In genomic region chr1:66533804-66534745, GRCh38 we compare ENCODE assay signal across 8 cellular contexts. TPM values are rescaled to one million over a fixed set of nuclear protein-coding genes. Genes with fewer than 3 reads are reported as not detected.
A peak's percentile ranks its signal among the peaks of the same experiment; 100 is the strongest.
DNase-seq lines count a peak whose midpoint lies in the region; ATAC-seq, FAIRE-seq and TF ChIP-seq lines count a peak whose summit lies in the region.

SGIP1 (plus strand) TSS chr1:66534153; CDS start chr1:66534359, 206 bp downstream.

- H3K9me3 Mint-ChIP-seq in activated naive CD4-positive, alpha-beta T cell treated with anti-CD3 and anti-CD28 coated beads, Interleukin-2, amount 50 U/mL, for 24 hours = no peaks in the 10 kb centered on the region
- no peaks in the 10 kb centered on the region for H3K9me3 Mint-ChIP-seq in activated T-helper 2 cell treated with anti-CD3 and anti-CD28 coated beads, Interferon-gamma antibody, Interleukin-2, Interleukin-4, amounts not matched to agents 10 μg/mL and 5 μg/mL and 100 μg/mL, durations not matched to agents 14 hours and 24 hours and 36 hours
- H3K9me3 Mint-ChIP-seq in naive thymus-derived CD8-positive, alpha-beta T cell = no peaks in the 10 kb centered on the region

- ATAC-seq in naive thymus-derived CD8-positive, alpha-beta T cell = peak; percentile 61 to 69
- ATAC-seq in GM21447 (IDR thresholded peaks at IDR 0.05; ENCODE audit: unreplicated experiment) (no peak), HG02798 (IDR thresholded peaks at IDR 0.05; ENCODE audit: poor library complexity, unreplicated experiment) (no peak)

- peak in 1 of 2 donors; percentile 43 for TF ChIP-seq POLR2A in uterus (IDR thresholded peaks at IDR 0.05)

- no peaks in the 10 kb centered on the region for H3K4me1 ChIP-seq in uterus

- POLR2A ChIA-PET in naive thymus-derived CD8-positive, alpha-beta T cell (lab: Charles Lee) = no interaction called here

- peaks cover 19% of the 10 kb centered on the region for H3K4me1 Mint-ChIP-seq in activated naive CD4-positive, alpha-beta T cell treated with anti-CD3 and anti-CD28 coated beads, Interleukin-2, amount 50 U/mL, for 24 hours
- H3K4me1 Mint-ChIP-seq in activated T-helper 2 cell treated with anti-CD3 and anti-CD28 coated beads, Interferon-gamma antibody, Interleukin-2, Interleukin-4, amounts not matched to agents 10 μg/mL and 5 μg/mL and 100 μg/mL, durations not matched to agents 14 hours and 24 hours and 36 hours (ENCODE audit: low read depth) = peaks cover 4% of the 10 kb centered on the region
- peaks cover 11 to 26% (median 17%) of the 10 kb centered on the region in 4 donors for H3K4me1 Mint-ChIP-seq in naive thymus-derived CD8-positive, alpha-beta T cell

- no peaks in the 10 kb centered on the region for H3K36me3 Mint-ChIP-seq in activated naive CD4-positive, alpha-beta T cell treated with anti-CD3 and anti-CD28 coated beads, Interleukin-2, amount 50 U/mL, for 24 hours
- H3K36me3 Mint-ChIP-seq in activated T-helper 2 cell treated with anti-CD3 and anti-CD28 coated beads, Interferon-gamma antibody, Interleukin-2, Interleukin-4, amounts not matched to agents 10 μg/mL and 5 μg/mL and 100 μg/mL, durations not matched to agents 14 hours and 24 hours and 36 hours (ENCODE audit: low read depth) = no peaks in the 10 kb centered on the region
- no peaks in the 10 kb centered on the region for H3K36me3 Mint-ChIP-seq in naive thymus-derived CD8-positive, alpha-beta T cell

- H3K36me3 ChIP-seq in uterus = no peaks in the 10 kb centered on the region

- no peak for TF ChIP-seq CTCF in uterus (IDR thresholded peaks at IDR 0.05)

- intact Hi-C loops in activated T-helper 2 cell treated with anti-CD3 and anti-CD28 coated beads, Interferon-gamma antibody, Interleukin-2, Interleukin-4, amounts not matched to agents 10 μg/mL and 5 μg/mL and 100 μg/mL, durations not matched to agents 14 hours and 24 hours and 36 hours (cut with micrococcal nuclease) = no loop called here
- intact Hi-C loops in uterus (cut with DNase I; ENCODE audit: low total_unique reads) = no loop called here

- FAIRE-seq in frontal cortex (lab: Jason Lieb, UNC) = no peak

- no peaks in the 10 kb centered on the region for H3K27me3 ChIP-seq in uterus

- peaks cover 44% of the 10 kb centered on the region for H3K27me3 Mint-ChIP-seq in activated naive CD4-positive, alpha-beta T cell treated with anti-CD3 and anti-CD28 coated beads, Interleukin-2, amount 50 U/mL, for 24 hours
- H3K27me3 Mint-ChIP-seq in activated T-helper 2 cell treated with anti-CD3 and anti-CD28 coated beads, Interferon-gamma antibody, Interleukin-2, Interleukin-4, amounts not matched to agents 10 μg/mL and 5 μg/mL and 100 μg/mL, durations not matched to agents 14 hours and 24 hours and 36 hours (ENCODE audit: low read depth) = peaks cover 57% of the 10 kb centered on the region
- peaks cover 26 to 55% (median 36%) of the 10 kb centered on the region in 5 donors for H3K27me3 Mint-ChIP-seq in naive thymus-derived CD8-positive, alpha-beta T cell

- H3K27ac ChIP-seq in uterus = peak within 1 kb of the TSS; percentile 81 to 83

- H3K9me3 ChIP-seq in uterus = no peaks in the 10 kb centered on the region

- H3K27ac Mint-ChIP-seq in activated naive CD4-positive, alpha-beta T cell treated with anti-CD3 and anti-CD28 coated beads, Interleukin-2, amount 50 U/mL, for 24 hours = no peak within 1 kb of the TSS
- H3K27ac Mint-ChIP-seq in activated T-helper 2 cell treated with anti-CD3 and anti-CD28 coated beads, Interferon-gamma antibody, Interleukin-2, Interleukin-4, amounts not matched to agents 10 μg/mL and 5 μg/mL and 100 μg/mL, durations not matched to agents 14 hours and 24 hours and 36 hours = no peak within 1 kb of the TSS
- peak within 1 kb of the TSS in 8 of 10 donors; percentile 15 to 87 (median 44) for H3K27ac Mint-ChIP-seq in naive thymus-derived CD8-positive, alpha-beta T cell

- no peak for DNase-seq in activated naive CD4-positive, alpha-beta T cell treated with anti-CD3 and anti-CD28 coated beads, Interleukin-2, amount 50 U/mL, for 16 hours
- DNase-seq in activated T-helper 2 cell treated with anti-CD3 and anti-CD28 coated beads, Interferon-gamma antibody, Interleukin-2, Interleukin-4, amounts not matched to agents 10 μg/mL and 5 μg/mL and 100 μg/mL, durations not matched to agents 14 hours and 24 hours and 36 hours (ENCODE audit: low spot score) = no peak
- DNase-seq in frontal cortex (ENCODE audit: low spot score in 2 of 2) (peak; percentile 72 to 78), uterus (peak; percentile 64 to 68)
- DNase-seq in naive thymus-derived CD8-positive, alpha-beta T cell = peak in 4 of 10 donors; percentile 6 to 63 (median 14)

- H3K4me3 Mint-ChIP-seq in activated naive CD4-positive, alpha-beta T cell treated with anti-CD3 and anti-CD28 coated beads, Interleukin-2, amount 50 U/mL, for 24 hours = peak within 1 kb of the TSS; percentile 88
- H3K4me3 Mint-ChIP-seq in activated T-helper 2 cell treated with anti-CD3 and anti-CD28 coated beads, Interferon-gamma antibody, Interleukin-2, Interleukin-4, amounts not matched to agents 10 μg/mL and 5 μg/mL and 100 μg/mL, durations not matched to agents 14 hours and 24 hours and 36 hours (ENCODE audit: low read depth) = peak within 1 kb of the TSS; percentile 70
- H3K4me3 Mint-ChIP-seq in naive thymus-derived CD8-positive, alpha-beta T cell = peak within 1 kb of the TSS; percentile 75 to 92 (median 90)

- peak within 1 kb of the TSS; percentile 36 to 38 for H3K4me3 ChIP-seq in uterus

RNA-seq across cellular contexts. Expression of gene SGIP1, which starts in this region (rescaled TPM):
- not detected in 2 replicates for total RNA-seq in activated T-helper 2 cell treated with anti-CD3 and anti-CD28 coated beads, Interferon-gamma antibody, Interleukin-2, Interleukin-4, amounts not matched to agents 10 μg/mL and 5 μg/mL and 100 μg/mL, durations not matched to agents 14 hours and 24 hours and 36 hours
- total RNA-seq in frontal cortex (45.2 TPM), uterus (10 to 100 TPM in 1 of 4 donors, 1 to 10 TPM in 3; 2.8 to 23.0 (median 6.4) TPM)
- total RNA-seq in naive thymus-derived CD8-positive, alpha-beta T cell = not detected
- polyA plus RNA-seq in naive thymus-derived CD8-positive, alpha-beta T cell = not detected

Comparison
In these comparisons a context has a peak if more than half of its experiments do, and no peak if none do; other contexts are left out.
1. Peak in ATAC-seq in naive thymus-derived CD8-positive, alpha-beta T cell; RNA of the gene not detected or under 1 TPM.
2. H3K27ac Mint-ChIP-seq: peak in naive thymus-derived CD8-positive, alpha-beta T cell (8 of 10); none in activated naive CD4-positive, alpha-beta T cell treated with anti-CD3 and anti-CD28 coated beads, Interleukin-2, amount 50 U/mL, for 24 hours (single experiment) and activated T-helper 2 cell treated with anti-CD3 and anti-CD28 coated beads, Interferon-gamma antibody, Interleukin-2, Interleukin-4, amounts not matched to agents 10 μg/mL and 5 μg/mL and 100 μg/mL, durations not matched to agents 14 hours and 24 hours and 36 hours (single experiment).
3. DNase-seq: peak in frontal cortex (2 of 2) and uterus (2 of 2); none in activated naive CD4-positive, alpha-beta T cell treated with anti-CD3 and anti-CD28 coated beads, Interleukin-2, amount 50 U/mL, for 16 hours (single experiment) and activated T-helper 2 cell treated with anti-CD3 and anti-CD28 coated beads, Interferon-gamma antibody, Interleukin-2, Interleukin-4, amounts not matched to agents 10 μg/mL and 5 μg/mL and 100 μg/mL, durations not matched to agents 14 hours and 24 hours and 36 hours (single experiment).
4. Peak in every context shown above with its lines, with median percentiles within 50 percentile points of each other: H3K4me3 Mint-ChIP-seq.